1 cellular context compared by ENCODE assay signal in genomic region chr7:112448376-112448775, GRCh38.
TF ChIP-seq lines count a peak whose summit lies in the region.

No MANE protein-coding gene starts in this region.

TF ChIP-seq in WTC11, 78 proteins besides CTCF, POLR2A, EP300 and RAD21 (continued from another document):
- TF ChIP-seq ZBTB43 (CRISPR knock-in tag; IDR thresholded peaks at IDR 0.05) (no peak), IRF2 (CRISPR knock-in tag; IDR thresholded peaks at IDR 0.05; ENCODE audit: borderline replicate concordance, low read depth) (no peak), JAZF1 (CRISPR knock-in tag; IDR thresholded peaks at IDR 0.05) (no peak), MYBL2 (CRISPR knock-in tag; IDR thresholded peaks at IDR 0.05) (no peak), MXD4 (CRISPR knock-in tag; IDR thresholded peaks at IDR 0.05; ENCODE audit: borderline replicate concordance) (no peak), CREM (CRISPR knock-in tag; IDR thresholded peaks at IDR 0.05) (no peak), PREB (CRISPR knock-in tag; IDR thresholded peaks at IDR 0.05; ENCODE audit: borderline replicate concordance) (no peak), NR3C1 (CRISPR knock-in tag; conservative IDR thresholded peaks at IDR 0.05; ENCODE audit: low read depth) (no peak), FOXP1 (CRISPR knock-in tag; IDR thresholded peaks at IDR 0.05; ENCODE audit: borderline replicate concordance) (no peak), NR2C2 (CRISPR knock-in tag; IDR thresholded peaks at IDR 0.05) (no peak)
- TF ChIP-seq, protein P1, sequence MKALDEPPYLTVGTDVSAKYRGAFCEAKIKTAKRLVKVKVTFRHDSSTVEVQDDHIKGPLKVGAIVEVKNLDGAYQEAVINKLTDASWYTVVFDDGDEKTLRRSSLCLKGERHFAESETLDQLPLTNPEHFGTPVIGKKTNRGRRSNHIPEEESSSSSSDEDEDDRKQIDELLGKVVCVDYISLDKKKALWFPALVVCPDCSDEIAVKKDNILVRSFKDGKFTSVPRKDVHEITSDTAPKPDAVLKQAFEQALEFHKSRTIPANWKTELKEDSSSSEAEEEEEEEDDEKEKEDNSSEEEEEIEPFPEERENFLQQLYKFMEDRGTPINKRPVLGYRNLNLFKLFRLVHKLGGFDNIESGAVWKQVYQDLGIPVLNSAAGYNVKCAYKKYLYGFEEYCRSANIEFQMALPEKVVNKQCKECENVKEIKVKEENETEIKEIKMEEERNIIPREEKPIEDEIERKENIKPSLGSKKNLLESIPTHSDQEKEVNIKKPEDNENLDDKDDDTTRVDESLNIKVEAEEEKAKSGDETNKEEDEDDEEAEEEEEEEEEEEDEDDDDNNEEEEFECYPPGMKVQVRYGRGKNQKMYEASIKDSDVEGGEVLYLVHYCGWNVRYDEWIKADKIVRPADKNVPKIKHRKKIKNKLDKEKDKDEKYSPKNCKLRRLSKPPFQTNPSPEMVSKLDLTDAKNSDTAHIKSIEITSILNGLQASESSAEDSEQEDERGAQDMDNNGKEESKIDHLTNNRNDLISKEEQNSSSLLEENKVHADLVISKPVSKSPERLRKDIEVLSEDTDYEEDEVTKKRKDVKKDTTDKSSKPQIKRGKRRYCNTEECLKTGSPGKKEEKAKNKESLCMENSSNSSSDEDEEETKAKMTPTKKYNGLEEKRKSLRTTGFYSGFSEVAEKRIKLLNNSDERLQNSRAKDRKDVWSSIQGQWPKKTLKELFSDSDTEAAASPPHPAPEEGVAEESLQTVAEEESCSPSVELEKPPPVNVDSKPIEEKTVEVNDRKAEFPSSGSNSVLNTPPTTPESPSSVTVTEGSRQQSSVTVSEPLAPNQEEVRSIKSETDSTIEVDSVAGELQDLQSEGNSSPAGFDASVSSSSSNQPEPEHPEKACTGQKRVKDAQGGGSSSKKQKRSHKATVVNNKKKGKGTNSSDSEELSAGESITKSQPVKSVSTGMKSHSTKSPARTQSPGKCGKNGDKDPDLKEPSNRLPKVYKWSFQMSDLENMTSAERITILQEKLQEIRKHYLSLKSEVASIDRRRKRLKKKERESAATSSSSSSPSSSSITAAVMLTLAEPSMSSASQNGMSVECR (CRISPR knock-in tag; IDR thresholded peaks at IDR 0.05; ENCODE audit: borderline replicate concordance) = no peak
- TF ChIP-seq, protein P2, sequence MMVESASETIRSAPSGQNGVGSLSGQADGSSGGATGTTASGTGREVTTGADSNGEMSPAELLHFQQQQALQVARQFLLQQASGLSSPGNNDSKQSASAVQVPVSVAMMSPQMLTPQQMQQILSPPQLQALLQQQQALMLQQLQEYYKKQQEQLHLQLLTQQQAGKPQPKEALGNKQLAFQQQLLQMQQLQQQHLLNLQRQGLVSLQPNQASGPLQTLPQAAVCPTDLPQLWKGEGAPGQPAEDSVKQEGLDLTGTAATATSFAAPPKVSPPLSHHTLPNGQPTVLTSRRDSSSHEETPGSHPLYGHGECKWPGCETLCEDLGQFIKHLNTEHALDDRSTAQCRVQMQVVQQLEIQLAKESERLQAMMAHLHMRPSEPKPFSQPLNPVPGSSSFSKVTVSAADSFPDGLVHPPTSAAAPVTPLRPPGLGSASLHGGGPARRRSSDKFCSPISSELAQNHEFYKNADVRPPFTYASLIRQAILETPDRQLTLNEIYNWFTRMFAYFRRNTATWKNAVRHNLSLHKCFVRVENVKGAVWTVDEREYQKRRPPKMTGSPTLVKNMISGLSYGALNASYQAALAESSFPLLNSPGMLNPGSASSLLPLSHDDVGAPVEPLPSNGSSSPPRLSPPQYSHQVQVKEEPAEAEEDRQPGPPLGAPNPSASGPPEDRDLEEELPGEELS (CRISPR knock-in tag; IDR thresholded peaks at IDR 0.05) = no peak
- TF ChIP-seq, protein P3, sequence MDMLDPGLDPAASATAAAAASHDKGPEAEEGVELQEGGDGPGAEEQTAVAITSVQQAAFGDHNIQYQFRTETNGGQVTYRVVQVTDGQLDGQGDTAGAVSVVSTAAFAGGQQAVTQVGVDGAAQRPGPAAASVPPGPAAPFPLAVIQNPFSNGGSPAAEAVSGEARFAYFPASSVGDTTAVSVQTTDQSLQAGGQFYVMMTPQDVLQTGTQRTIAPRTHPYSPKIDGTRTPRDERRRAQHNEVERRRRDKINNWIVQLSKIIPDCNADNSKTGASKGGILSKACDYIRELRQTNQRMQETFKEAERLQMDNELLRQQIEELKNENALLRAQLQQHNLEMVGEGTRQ (CRISPR knock-in tag; IDR thresholded peaks at IDR 0.05) = no peak
- TF ChIP-seq, protein P4, sequence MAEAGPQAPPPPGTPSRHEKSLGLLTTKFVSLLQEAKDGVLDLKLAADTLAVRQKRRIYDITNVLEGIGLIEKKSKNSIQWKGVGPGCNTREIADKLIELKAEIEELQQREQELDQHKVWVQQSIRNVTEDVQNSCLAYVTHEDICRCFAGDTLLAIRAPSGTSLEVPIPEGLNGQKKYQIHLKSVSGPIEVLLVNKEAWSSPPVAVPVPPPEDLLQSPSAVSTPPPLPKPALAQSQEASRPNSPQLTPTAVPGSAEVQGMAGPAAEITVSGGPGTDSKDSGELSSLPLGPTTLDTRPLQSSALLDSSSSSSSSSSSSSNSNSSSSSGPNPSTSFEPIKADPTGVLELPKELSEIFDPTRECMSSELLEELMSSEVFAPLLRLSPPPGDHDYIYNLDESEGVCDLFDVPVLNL (CRISPR knock-in tag; IDR thresholded peaks at IDR 0.05; ENCODE audit: borderline replicate concordance, low read depth) = no peak
- TF ChIP-seq, protein P5, sequence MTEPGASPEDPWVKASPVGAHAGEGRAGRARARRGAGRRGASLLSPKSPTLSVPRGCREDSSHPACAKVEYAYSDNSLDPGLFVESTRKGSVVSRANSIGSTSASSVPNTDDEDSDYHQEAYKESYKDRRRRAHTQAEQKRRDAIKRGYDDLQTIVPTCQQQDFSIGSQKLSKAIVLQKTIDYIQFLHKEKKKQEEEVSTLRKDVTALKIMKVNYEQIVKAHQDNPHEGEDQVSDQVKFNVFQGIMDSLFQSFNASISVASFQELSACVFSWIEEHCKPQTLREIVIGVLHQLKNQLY (CRISPR knock-in tag; IDR thresholded peaks at IDR 0.05) = no peak
